ENCODE assay signal across 13 cellular contexts in genomic region chr14:28057286-28058011, GRCh38.
DNase-seq lines count a peak whose midpoint lies in the region; ATAC-seq and FAIRE-seq lines count a peak whose summit lies in the region.
"Had no signal": no experiment of that assay in that cellular context is flagged by ENCODE, and none has a peak within 500 bp of the region (broad histone marks: within the 10 kb centered on the region; RNA-seq: fewer than 3 reads in every experiment).

No MANE protein-coding gene starts in this region.

- peaks cover 15% of the 10 kb centered on the region for H3K9me3 Mint-ChIP-seq in activated T-helper 17 cell treated with anti-CD3 and anti-CD28 coated beads, Interleukin-2, amount 50 U/mL, for 72 hours
- H3K9me3 Mint-ChIP-seq in T-helper 2 cell treated with Interferon-gamma antibody and Interleukin-4, amounts not matched to agents 5 μg/mL and 100 μg/mL, for 36 hours = peaks cover 66% of the 10 kb centered on the region

- H3K4me1 Mint-ChIP-seq in activated T-helper 17 cell treated with anti-CD3 and anti-CD28 coated beads, Interleukin-2, amount 50 U/mL, for 72 hours = no peaks in the 10 kb centered on the region
- H3K4me1 Mint-ChIP-seq in T-helper 2 cell treated with Interferon-gamma antibody and Interleukin-4, amounts not matched to agents 5 μg/mL and 100 μg/mL, for 36 hours (ENCODE audit: low read depth) = no peaks in the 10 kb centered on the region
- H3K4me1 Mint-ChIP-seq: CD4-positive, alpha-beta memory T cell had no signal

- H3K27me3 Mint-ChIP-seq in activated T-helper 17 cell treated with anti-CD3 and anti-CD28 coated beads, Interleukin-2, amount 50 U/mL, for 72 hours = no peaks in the 10 kb centered on the region
- no peaks in the 10 kb centered on the region for H3K27me3 Mint-ChIP-seq in T-helper 2 cell treated with Interferon-gamma antibody and Interleukin-4, amounts not matched to agents 5 μg/mL and 100 μg/mL, for 36 hours (ENCODE audit: low read depth)
- H3K27me3 Mint-ChIP-seq: CD4-positive, alpha-beta memory T cell; naive thymus-derived CD4-positive, alpha-beta T cell had no signal

- DNase-seq in HTR-8/SVneo (ENCODE audit: insufficient read length, low spot score) (no peak), left lobe of liver (ENCODE audit: low spot score) (no peak)
- no peak for DNase-seq in T-helper 2 cell treated with Interferon-gamma antibody and Interleukin-4, amounts not matched to agents 5 μg/mL and 100 μg/mL, for 36 hours (ENCODE audit: low spot score)
- DNase-seq in stimulated activated naive CD8-positive, alpha-beta T cell treated with anti-CD3 and anti-CD28 coated beads, Interleukin-15, Interleukin-2, amounts not matched to agents 100 U/mL and 50 U/mL, for 24 hours = no peak
- DNase-seq: CD4-positive, alpha-beta memory T cell; gastrocnemius medialis; naive thymus-derived CD4-positive, alpha-beta T cell; NCI-H2029 had no signal

- no peaks in the 10 kb centered on the region for H3K36me3 Mint-ChIP-seq in activated T-helper 17 cell treated with anti-CD3 and anti-CD28 coated beads, Interleukin-2, amount 50 U/mL, for 72 hours (ENCODE audit: low read depth)
- no peaks in the 10 kb centered on the region for H3K36me3 Mint-ChIP-seq in T-helper 2 cell treated with Interferon-gamma antibody and Interleukin-4, amounts not matched to agents 5 μg/mL and 100 μg/mL, for 36 hours (ENCODE audit: low read depth)
- H3K36me3 Mint-ChIP-seq: CD4-positive, alpha-beta memory T cell; naive thymus-derived CD4-positive, alpha-beta T cell had no signal

- H3K4me3 Mint-ChIP-seq in activated T-helper 17 cell treated with anti-CD3 and anti-CD28 coated beads, Interleukin-2, amount 50 U/mL, for 72 hours = peak overlapping the region; percentile 33
- H3K4me3 Mint-ChIP-seq in T-helper 2 cell treated with Interferon-gamma antibody and Interleukin-4, amounts not matched to agents 5 μg/mL and 100 μg/mL, for 36 hours = no peak overlapping the region

- H2AFZ ChIP-seq in ACC112 (ENCODE audit: low read length, unreplicated experiment) = peak overlapping the region; percentile 23

- H3K27ac Mint-ChIP-seq in activated T-helper 17 cell treated with anti-CD3 and anti-CD28 coated beads, Interleukin-2, amount 50 U/mL, for 72 hours = no peak overlapping the region
- H3K27ac Mint-ChIP-seq in T-helper 2 cell treated with Interferon-gamma antibody and Interleukin-4, amounts not matched to agents 5 μg/mL and 100 μg/mL, for 36 hours = no peak overlapping the region

- H3K4me3 ChIP-seq in ACC112 (ENCODE audit: low read depth, low read length) = peak overlapping the region; percentile 73
- H3K4me3 ChIP-seq: gastrocnemius medialis had no signal

- FAIRE-seq in HTR-8/SVneo (lab: Jason Lieb, UNC) = peak; percentile 68
- FAIRE-seq: bronchial epithelial cell had no signal

- H3K4me1 ChIP-seq in ACC112 (ENCODE audit: control insufficient read depth, insufficient read depth, low read length, unreplicated experiment) = no peaks in the 10 kb centered on the region
- H3K4me1 ChIP-seq: gastrocnemius medialis had no signal

- H3K27ac ChIP-seq in ACC112 (ENCODE audit: low read depth, low read length) = no peak overlapping the region
- H3K27ac ChIP-seq: gastrocnemius medialis had no signal

- no peaks in the 10 kb centered on the region for H3K79me2 ChIP-seq in ACC112 (ENCODE audit: control insufficient read depth, insufficient read depth, low read length, unreplicated experiment)

- H3K36me3 ChIP-seq in ACC112 (ENCODE audit: insufficient read depth, low read length) = no peaks in the 10 kb centered on the region
- H3K36me3 ChIP-seq: gastrocnemius medialis had no signal

- no peak for ATAC-seq in activated T-helper 17 cell treated with anti-CD3 and anti-CD28 coated beads, Interleukin-2, amount 50 U/mL, for 72 hours (replicated peaks)
- peak; percentile 94 for ATAC-seq in left lobe of liver
- no peak for ATAC-seq in GM21825 (IDR thresholded peaks at IDR 0.05; ENCODE audit: unreplicated experiment)
- no peak for ATAC-seq in HG02840 (IDR thresholded peaks at IDR 0.05; ENCODE audit: low FRiP score, unreplicated experiment)
- ATAC-seq in stimulated activated naive CD8-positive, alpha-beta T cell treated with anti-CD3 and anti-CD28 coated beads, Interleukin-15, Interleukin-2, amounts not matched to agents 100 U/mL and 50 U/mL, for 24 hours = no peak
- ATAC-seq: gastrocnemius medialis; naive thymus-derived CD4-positive, alpha-beta T cell had no signal

- no peaks in the 10 kb centered on the region for H3K27me3 ChIP-seq in ACC112 (ENCODE audit: insufficient read depth, low read length)
- H3K27me3 ChIP-seq: gastrocnemius medialis had no signal
